8 cellular contexts compared by ENCODE assay signal in genomic region chr16:70438325-70438982, GRCh38. TPM values are rescaled to one million over a fixed set of nuclear protein-coding genes. Genes with fewer than 3 reads are reported as not detected.
DNase-seq lines count a peak whose midpoint lies in the region; ATAC-seq and TF ChIP-seq lines count a peak whose summit lies in the region.

No MANE protein-coding gene starts in this region.

- peaks cover 18% of the 10 kb centered on the region for H3K36me3 Mint-ChIP-seq in activated B cell treated with CpG ODN at 0.5 μM for 24 hours (ENCODE audit: low read depth)

- intact Hi-C loops in activated B cell treated with CpG ODN at 0.5 μM for 24 hours (cut with micrococcal nuclease) = loop anchor here (5.0 kb wide), 1 partner anchor 1596 kb away; the partner anchor contains the start of gene TANGO6
- intact Hi-C loops in heart right ventricle (cut with DNase I) = loop anchor here in 4 of 10 donors (5.0 kb wide), 2 partner anchors 36 to 56 kb away; no protein-coding TSS in a partner anchor

- H3K4me1 Mint-ChIP-seq in activated B cell treated with CpG ODN at 0.5 μM for 24 hours = peaks cover 47% of the 10 kb centered on the region

- 1% methylated on average over 39 to 50 of the region's 50 CpGs for WGBS in heart right ventricle, 2 donors

- no peaks in the 10 kb centered on the region for H3K9me3 ChIP-seq in heart right ventricle

- DNase-seq in 8988T = peak; percentile 64
- DNase-seq in activated B cell treated with CpG ODN at 0.5 μM for 24 hours = no peak
- peak in 1 of 2 donors; percentile 48 for DNase-seq in heart right ventricle
- DNase-seq in skeletal muscle cell (ENCODE audit: low read depth) = no peak
- DNase-seq in NCI-H2196 (lab: John Stamatoyannopoulos, UW; ENCODE audit: unreplicated experiment) = no peak

- no peaks in the 10 kb centered on the region for H3K27me3 ChIP-seq in heart right ventricle

- peak overlapping the region; percentile 86 for H3K27ac Mint-ChIP-seq in activated B cell treated with CpG ODN at 0.5 μM for 24 hours

- POLR2A ChIA-PET in activated B cell treated with CpG ODN at 0.5 μM for 24 hours (lab: Charles Lee) = interaction anchor here (0.6 to 3.2 kb wide), 11 partner anchors 9 to 149 kb away, joined by 3 to 39 read pairs (median 7); partner anchors contain the start of genes AARS1, COG4, DDX19A and FCSK

- H3K36me3 ChIP-seq in heart right ventricle = peaks cover 0 to 13% (median 0%) of the 10 kb centered on the region in 9 donors

- peak overlapping the region; percentile 96 for H3K4me3 Mint-ChIP-seq in activated B cell treated with CpG ODN at 0.5 μM for 24 hours

- peak overlapping the region; percentile 72 to 89 (median 82) for H3K27ac ChIP-seq in heart right ventricle

- H3K4me1 ChIP-seq in heart right ventricle = peaks cover 7 to 57% (median 46%) of the 10 kb centered on the region in 9 donors

- TF ChIP-seq CTCF in activated B cell treated with CpG ODN at 0.5 μM for 24 hours (IDR thresholded peaks at IDR 0.05) (no peak), heart right ventricle (IDR thresholded peaks at IDR 0.05) (peak in 1 of 9 donors; percentile 10)

- no peaks in the 10 kb centered on the region for H3K27me3 Mint-ChIP-seq in activated B cell treated with CpG ODN at 0.5 μM for 24 hours

- peak; percentile 4 for ATAC-seq in GM21717 (IDR thresholded peaks at IDR 0.05; ENCODE audit: unreplicated experiment)
- no peak for ATAC-seq in activated B cell treated with CpG ODN at 0.5 μM for 24 hours (ENCODE audit: low read depth)
- ATAC-seq in heart right ventricle = peak in 6 of 8 donors; percentile 0 to 26 (median 6)
- no peak for ATAC-seq in HG02798 (IDR thresholded peaks at IDR 0.05; ENCODE audit: poor library complexity, unreplicated experiment)
- ATAC-seq in GM21723 (IDR thresholded peaks at IDR 0.05; ENCODE audit: unreplicated experiment) = no peak

- no peaks in the 10 kb centered on the region for H3K9me3 Mint-ChIP-seq in activated B cell treated with CpG ODN at 0.5 μM for 24 hours

- H3K4me3 ChIP-seq in heart right ventricle = peak overlapping the region; percentile 64 to 91 (median 79)
- H3K4me3 ChIP-seq in skeletal muscle cell (ENCODE audit: low read depth, low read length) = peak overlapping the region; percentile 90

- CTCF ChIA-PET in activated B cell treated with CpG ODN at 0.5 μM for 24 hours (lab: Charles Lee) = interaction anchor here (1.2 to 1.6 kb wide), 3 partner anchors 16 to 57 kb away, joined by 5 to 6 read pairs (median 5); partner anchors contain the start of gene FCSK

RNA-seq across cellular contexts. Expression of gene ST3GAL2, which starts 0.4 kb away (rescaled TPM):
- total RNA-seq in activated B cell treated with CpG ODN at 0.5 μM for 24 hours (51.5 and 57.4 TPM in 2 replicates), heart right ventricle (10 to 100 TPM; 15.1 to 37.1 (median 20.9) TPM)
- 10 to 100 TPM in 1 of 2 donors, 1 to 10 TPM in 1; 8.0 to 10.8 TPM for polyA plus RNA-seq in heart right ventricle

RNA-seq across cellular contexts. Expression of gene FCSK, which starts 15.9 kb away (rescaled TPM):
- total RNA-seq in activated B cell treated with CpG ODN at 0.5 μM for 24 hours (20.1 and 21.4 TPM in 2 replicates), heart right ventricle (10 to 100 TPM in 2 of 10 donors, 1 to 10 TPM in 8; 6.5 to 12.6 (median 9.0) TPM)
- 10 to 100 TPM in 1 of 2 donors, 1 to 10 TPM in 1; 6.3 to 15.4 TPM for polyA plus RNA-seq in heart right ventricle

Comparison
In these comparisons a context has a peak if more than half of its experiments do, and no peak if none do; other contexts are left out.
1. ATAC-seq: peak in GM21717 (single experiment) and heart right ventricle (6 of 8); none in activated B cell treated with CpG ODN at 0.5 μM for 24 hours (single experiment), HG02798 (single experiment) and GM21723 (single experiment).